1 cellular context compared by ENCODE assay signal in the genomic region with DNA sequence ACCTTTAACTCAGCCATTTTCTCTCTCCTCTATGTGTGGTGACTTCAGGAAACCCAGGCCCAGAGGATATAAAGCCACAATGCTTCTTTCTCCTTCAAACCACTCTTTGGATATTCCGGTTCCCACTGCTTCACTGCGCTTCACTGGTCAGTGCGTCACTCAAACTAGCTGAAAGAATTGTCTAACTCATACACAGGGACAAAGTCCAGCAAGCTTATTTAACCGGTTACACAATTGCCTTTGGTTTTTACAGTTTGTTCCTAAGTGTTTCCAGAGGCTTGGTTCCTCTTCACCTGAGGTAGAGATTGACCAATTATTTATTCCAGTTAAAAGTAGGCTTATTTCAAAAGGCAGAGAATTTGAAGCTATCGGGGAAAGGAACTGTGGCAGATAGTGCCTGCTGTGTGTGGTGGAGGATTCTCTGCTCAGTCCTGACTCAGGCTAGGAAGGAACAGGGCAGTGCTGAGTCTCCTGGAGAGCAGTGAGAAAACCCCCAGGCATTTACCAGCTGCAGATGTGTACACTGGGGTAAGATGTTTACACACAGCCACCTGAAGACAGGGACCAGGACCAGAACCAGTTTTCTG.
TF ChIP-seq lines count a peak whose summit lies in the region.

A gene with protein sequence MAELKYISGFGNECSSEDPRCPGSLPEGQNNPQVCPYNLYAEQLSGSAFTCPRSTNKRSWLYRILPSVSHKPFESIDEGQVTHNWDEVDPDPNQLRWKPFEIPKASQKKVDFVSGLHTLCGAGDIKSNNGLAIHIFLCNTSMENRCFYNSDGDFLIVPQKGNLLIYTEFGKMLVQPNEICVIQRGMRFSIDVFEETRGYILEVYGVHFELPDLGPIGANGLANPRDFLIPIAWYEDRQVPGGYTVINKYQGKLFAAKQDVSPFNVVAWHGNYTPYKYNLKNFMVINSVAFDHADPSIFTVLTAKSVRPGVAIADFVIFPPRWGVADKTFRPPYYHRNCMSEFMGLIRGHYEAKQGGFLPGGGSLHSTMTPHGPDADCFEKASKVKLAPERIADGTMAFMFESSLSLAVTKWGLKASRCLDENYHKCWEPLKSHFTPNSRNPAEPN (minus strand): TSS at position 145 of the 587 bp plus-strand sequence. CDS start 128 bp downstream, at position 17.

TF ChIP-seq in HepG2, 621 proteins besides CTCF, POLR2A, EP300 and RAD21 (continued from another document and continues in another):
- TF ChIP-seq PAXIP1 (CRISPR knock-in tag; conservative IDR thresholded peaks at IDR 0.05) (peak; percentile 88), ZBED4 (CRISPR knock-in tag; IDR thresholded peaks at IDR 0.05; ENCODE audit: borderline replicate concordance) (no peak), KIAA2018 (CRISPR knock-in tag; IDR thresholded peaks at IDR 0.05; ENCODE audit: borderline replicate concordance) (no peak), ZNF446 (CRISPR knock-in tag; IDR thresholded peaks at IDR 0.05) (0 out of 2 replicates have a peak, but pooled peaks have one; percentile 37), ZNF367 (CRISPR knock-in tag; IDR thresholded peaks at IDR 0.05; ENCODE audit: borderline replicate concordance) (no peak), ZFAT (CRISPR knock-in tag; conservative IDR thresholded peaks at IDR 0.05) (no peak), KDM4B (CRISPR knock-in tag; IDR thresholded peaks at IDR 0.05) (peak; percentile 92; the same call in 1 of the 2 replicates), ZNF709 (CRISPR knock-in tag; IDR thresholded peaks at IDR 0.05) (no peak; the same call in 1 of the 2 replicates), ZBTB26 (CRISPR knock-in tag; IDR thresholded peaks at IDR 0.05; ENCODE audit: borderline replicate concordance) (peak; percentile 1; the same call in 1 of the 2 replicates), NCOA5 (CRISPR knock-in tag; IDR thresholded peaks at IDR 0.05) (no peak), MED13 (CRISPR knock-in tag; IDR thresholded peaks at IDR 0.05) (no peak), TFDP2 (CRISPR knock-in tag; IDR thresholded peaks at IDR 0.05) (no peak), THRA (CRISPR knock-in tag; IDR thresholded peaks at IDR 0.05; ENCODE audit: borderline replicate concordance) (peak; percentile 78), MBNL3 (CRISPR knock-in tag; conservative IDR thresholded peaks at IDR 0.05) (no peak), ZNF383 (CRISPR knock-in tag; IDR thresholded peaks at IDR 0.05; ENCODE audit: borderline replicate concordance) (no peak), SMC3 (IDR thresholded peaks at IDR 0.05; ENCODE audit: low read length) (peak; percentile 50), PAX8 (CRISPR knock-in tag; IDR thresholded peaks at IDR 0.05; ENCODE audit: borderline replicate concordance) (no peak), ZNF431 (CRISPR knock-in tag; IDR thresholded peaks at IDR 0.05; ENCODE audit: borderline replicate concordance, low read depth) (no peak), ZNF713 (CRISPR knock-in tag; IDR thresholded peaks at IDR 0.05) (0 out of 2 replicates have a peak, but pooled peaks have one; percentile 43), ZFP90 (CRISPR knock-in tag; IDR thresholded peaks at IDR 0.05; ENCODE audit: borderline replicate concordance) (no peak), ZNF121 (CRISPR knock-in tag; IDR thresholded peaks at IDR 0.05) (no peak), MAF1 (CRISPR knock-in tag; IDR thresholded peaks at IDR 0.05; ENCODE audit: borderline replicate concordance) (no peak)
- TF ChIP-seq, protein P1, sequence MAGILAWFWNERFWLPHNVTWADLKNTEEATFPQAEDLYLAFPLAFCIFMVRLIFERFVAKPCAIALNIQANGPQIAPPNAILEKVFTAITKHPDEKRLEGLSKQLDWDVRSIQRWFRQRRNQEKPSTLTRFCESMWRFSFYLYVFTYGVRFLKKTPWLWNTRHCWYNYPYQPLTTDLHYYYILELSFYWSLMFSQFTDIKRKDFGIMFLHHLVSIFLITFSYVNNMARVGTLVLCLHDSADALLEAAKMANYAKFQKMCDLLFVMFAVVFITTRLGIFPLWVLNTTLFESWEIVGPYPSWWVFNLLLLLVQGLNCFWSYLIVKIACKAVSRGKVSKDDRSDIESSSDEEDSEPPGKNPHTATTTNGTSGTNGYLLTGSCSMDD (CRISPR knock-in tag; IDR thresholded peaks at IDR 0.05), result no peak
- TF ChIP-seq, protein P2, sequence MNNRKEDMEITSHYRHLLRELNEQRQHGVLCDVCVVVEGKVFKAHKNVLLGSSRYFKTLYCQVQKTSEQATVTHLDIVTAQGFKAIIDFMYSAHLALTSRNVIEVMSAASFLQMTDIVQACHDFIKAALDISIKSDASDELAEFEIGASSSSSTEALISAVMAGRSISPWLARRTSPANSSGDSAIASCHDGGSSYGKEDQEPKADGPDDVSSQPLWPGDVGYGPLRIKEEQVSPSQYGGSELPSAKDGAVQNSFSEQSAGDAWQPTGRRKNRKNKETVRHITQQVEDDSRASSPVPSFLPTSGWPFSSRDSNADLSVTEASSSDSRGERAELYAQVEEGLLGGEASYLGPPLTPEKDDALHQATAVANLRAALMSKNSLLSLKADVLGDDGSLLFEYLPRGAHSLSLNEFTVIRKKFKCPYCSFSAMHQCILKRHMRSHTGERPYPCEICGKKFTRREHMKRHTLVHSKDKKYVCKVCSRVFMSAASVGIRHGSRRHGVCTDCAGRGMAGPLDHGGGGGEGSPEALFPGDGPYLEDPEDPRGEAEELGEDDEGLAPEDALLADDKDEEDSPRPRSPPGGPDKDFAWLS (CRISPR knock-in tag; IDR thresholded peaks at IDR 0.05; ENCODE audit: borderline replicate concordance), result no peak
